1 cellular context compared by ENCODE assay signal in the genomic region with DNA sequence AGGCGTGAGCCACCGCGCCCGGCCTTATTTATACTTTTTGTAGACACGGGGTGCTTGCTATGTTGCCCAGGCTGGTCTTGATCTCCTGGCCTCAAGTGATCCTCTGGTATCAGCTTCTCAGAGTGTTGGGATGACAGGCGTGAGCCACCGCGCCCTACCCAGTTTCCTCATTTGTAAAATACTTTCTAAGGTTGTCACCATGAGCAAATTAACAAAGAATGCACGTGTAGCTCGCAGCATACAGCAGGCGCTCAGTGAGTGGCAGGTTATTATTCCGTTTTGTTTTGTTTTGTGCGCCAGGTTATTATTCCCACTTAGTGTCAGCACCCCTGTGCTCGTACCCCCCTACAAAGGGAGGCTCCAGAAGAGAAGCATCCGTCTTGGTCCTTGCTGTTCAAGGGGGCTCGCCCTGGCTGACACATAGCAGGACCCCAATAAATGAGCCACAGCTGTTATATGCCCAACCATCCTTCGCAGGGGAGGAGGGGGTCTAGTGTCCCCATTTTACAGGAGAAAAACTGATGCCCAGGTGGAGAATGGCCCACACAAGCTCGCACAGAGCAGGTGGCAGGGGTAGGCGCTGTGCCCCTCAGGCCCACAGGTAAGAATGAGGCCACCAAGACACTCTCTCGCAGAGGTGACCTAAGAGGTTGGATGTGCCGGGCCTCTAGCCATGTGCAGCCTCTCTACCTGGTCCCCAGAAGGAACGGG.
TF ChIP-seq lines count a peak whose summit lies in the region.

No MANE protein-coding gene starts in this region.

TF ChIP-seq in liver, 16 proteins besides CTCF, POLR2A, EP300 and RAD21 (continued from another document):
- TF ChIP-seq REST (IDR thresholded peaks at IDR 0.05) (no peak), HNF4G (IDR thresholded peaks at IDR 0.05) (no peak), YY1 (IDR thresholded peaks at IDR 0.05) (no peak)
TF ChIP-seq in liver: peak in this region for 0.
